ENCODE assay signal across 8 cellular contexts in the genomic region with DNA sequence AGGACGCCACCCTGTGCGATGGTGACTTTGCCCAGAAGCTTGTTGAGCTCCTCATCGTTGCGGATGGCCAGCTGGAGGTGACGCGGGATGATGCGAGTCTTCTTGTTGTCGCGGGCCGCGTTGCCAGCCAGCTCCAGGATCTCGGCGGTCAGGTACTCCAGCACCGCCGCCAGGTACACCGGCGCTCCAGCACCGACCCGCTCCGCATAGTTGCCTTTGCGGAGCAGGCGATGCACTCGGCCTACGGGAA.
A peak's percentile ranks its signal among the peaks of the same experiment; 100 is the strongest.
DNase-seq lines count a peak whose midpoint lies in the region; ATAC-seq, FAIRE-seq and TF ChIP-seq lines count a peak whose summit lies in the region.
"Not testable (repeated sequence)": the region's sequence is repeated elsewhere in the genome, so short reads cannot be mapped to it uniquely, and the experiment has no call there.

No MANE protein-coding gene starts in this region.

- peaks cover 43% of the 10 kb centered on the region for H3K4me1 Mint-ChIP-seq in mesothelial cell of epicardium

- H3K36me3 ChIP-seq in RWPE2 (ENCODE audit: low read depth) = not testable (repeated sequence)

- not testable (repeated sequence) for TF ChIP-seq CTCF in AG10803 (conservative IDR thresholded peaks at IDR 0.05; ENCODE audit: low read length); RWPE2 (IDR thresholded peaks at IDR 0.05; ENCODE audit: poor library complexity, severe bottlenecking); astrocyte of the cerebellum (IDR thresholded peaks at IDR 0.05; ENCODE audit: low read depth, low read length, missing control alignments); foreskin fibroblast (IDR thresholded peaks at IDR 0.05; ENCODE audit: low read depth, low read length); mesothelial cell of epicardium (IDR thresholded peaks at IDR 0.05; ENCODE audit: unreplicated experiment)

- in situ Hi-C loops in astrocyte of the cerebellum (cut with HindIII; ENCODE audit: low sequenced_read_pairs) = not testable (repeated sequence)

- DNase-seq in AG10803 (ENCODE audit: low read depth); GM19239 (ENCODE audit: insufficient read length, low spot score); RWPE2 (ENCODE audit: low spot score); astrocyte of the cerebellum (ENCODE audit: low read depth); foreskin fibroblast; mesothelial cell of epicardium (ENCODE audit: low spot score in 2 of 2, unreplicated experiment in 2 of 2): not testable (repeated sequence)

- H3K4me3 ChIP-seq in AG10803 (ENCODE audit: low read length) (peak overlapping the region; percentile 53), RWPE2 (ENCODE audit: severe bottlenecking) (peak overlapping the region; percentile 29), astrocyte of the cerebellum (ENCODE audit: low read depth, low read length) (peak overlapping the region; percentile 45), foreskin fibroblast (ENCODE audit: low read depth in 1 of 2, low read length in 2 of 2) (peak overlapping the region; percentile 45 to 69), skin epidermis (peak overlapping the region; percentile 17 to 38 (median 34))

- H3K27me3 ChIP-seq in RWPE2 (ENCODE audit: insufficient read depth, poor library complexity, severe bottlenecking) = not testable (repeated sequence)

- H3K36me3 Mint-ChIP-seq in mesothelial cell of epicardium = not testable (repeated sequence)

- H3K9me3 Mint-ChIP-seq in mesothelial cell of epicardium = not testable (repeated sequence)

- not testable (repeated sequence) for H3K9me3 ChIP-seq in RWPE2 (ENCODE audit: severe bottlenecking)

- H3K27ac ChIP-seq in RWPE2 (ENCODE audit: poor library complexity, severe bottlenecking) (peak overlapping the region; percentile 91), skin epidermis (peak overlapping the region in 2 of 21 experiments; percentile 46 to 74)

- H3K4me1 ChIP-seq in RWPE2 (ENCODE audit: insufficient read depth, poor library complexity, severe bottlenecking) = not testable (repeated sequence)

- peak overlapping the region; percentile 99 for H3K27ac Mint-ChIP-seq in mesothelial cell of epicardium

- H3K27me3 Mint-ChIP-seq in mesothelial cell of epicardium (ENCODE audit: low read depth) = not testable (repeated sequence)

- H3K4me3 Mint-ChIP-seq in mesothelial cell of epicardium = peak overlapping the region; percentile 77

- peak; percentile 96 for FAIRE-seq in GM19239 (lab: Jason Lieb, UNC)

- peak; percentile 4 for ATAC-seq in HG03025 (IDR thresholded peaks at IDR 0.05; ENCODE audit: low FRiP score, unreplicated experiment)
- ATAC-seq in RWPE2 (ENCODE audit: low read depth) = not testable (repeated sequence)
